ENCODE assay signal across 11 cellular contexts in the genomic region with DNA sequence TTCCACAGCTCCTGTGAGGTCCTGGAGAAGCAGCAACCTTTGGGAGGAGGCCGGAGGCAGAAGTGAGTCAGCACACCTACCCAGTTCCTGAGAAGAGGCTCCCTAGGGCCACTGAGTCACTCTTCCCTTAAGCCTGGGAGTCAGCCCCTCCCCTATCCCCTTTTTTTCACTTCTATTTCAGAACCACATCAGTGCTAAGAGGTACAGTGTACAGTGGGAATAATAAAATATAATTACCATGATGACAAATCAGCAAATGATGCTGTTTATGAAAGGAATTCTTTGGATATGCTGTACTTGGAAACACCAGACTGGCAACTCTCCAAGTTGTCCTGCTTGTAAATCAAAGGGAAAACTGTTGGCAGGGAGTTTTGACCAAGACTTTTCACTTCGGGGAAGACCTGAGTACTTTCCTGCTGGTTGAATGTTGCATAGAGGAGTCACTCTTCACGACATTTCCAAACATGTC. TPM values are rescaled to one million over a fixed set of nuclear protein-coding genes. Genes with fewer than 3 reads are reported as not detected.
A peak's percentile ranks its signal among the peaks of the same experiment; 100 is the strongest.
DNase-seq lines count a peak whose midpoint lies in the region; ATAC-seq and TF ChIP-seq lines count a peak whose summit lies in the region.
"Had no signal": no experiment of that assay in that cellular context is flagged by ENCODE, and none has a peak within 500 bp of the region (broad histone marks: within the 10 kb centered on the region; RNA-seq: fewer than 3 reads in every experiment).

No MANE protein-coding gene starts in this region.

- peaks cover 24% of the 10 kb centered on the region for H3F3A ChIP-seq in PC-9 (ENCODE audit: insufficient read depth, low read depth)

- POLR2A ChIA-PET in PC-9 (lab: Charles Lee; ENCODE audit: unreplicated experiment), result interaction anchor here (0.5 to 0.7 kb wide), 2 partner anchors 109 to 188 kb away, joined by 3 to 5 read pairs; no protein-coding TSS in a partner anchor

- H3K9me3 ChIP-seq in PC-9 (ENCODE audit: insufficient read depth, low read depth), result no peaks in the 10 kb centered on the region

- ATAC-seq in stimulated activated effector memory CD8-positive, alpha-beta T cell treated with anti-CD3 and anti-CD28 coated beads, Interleukin-12 subunit alpha, Interleukin-12 subunit beta, amount 100 ng/mL, for 72 hours, result peak; percentile 66
- ATAC-seq in GM19324 (IDR thresholded peaks at IDR 0.05; ENCODE audit: low FRiP score, unreplicated experiment) (no peak), GM18519 (IDR thresholded peaks at IDR 0.05; ENCODE audit: low FRiP score, unreplicated experiment) (no peak)

- no peaks in the 10 kb centered on the region for H3K9me3 Mint-ChIP-seq in activated naive CD4-positive, alpha-beta T cell treated with anti-CD3 and anti-CD28 coated beads, Interleukin-2, amount 10 ng/mL, durations not matched to agents 7 days and 5 days
- H3K9me3 Mint-ChIP-seq in activated naive CD4-positive, alpha-beta T cell treated with anti-CD3 and anti-CD28 coated beads for 36 hours, result no peaks in the 10 kb centered on the region
- no peaks in the 10 kb centered on the region for H3K9me3 Mint-ChIP-seq in stimulated activated effector memory CD8-positive, alpha-beta T cell treated with anti-CD3 and anti-CD28 coated beads, Interleukin-12 subunit alpha, Interleukin-12 subunit beta, amount 100 ng/mL, for 72 hours

- no peak overlapping the region for H2AFZ ChIP-seq in PC-9

- H3K4me3 Mint-ChIP-seq in activated naive CD4-positive, alpha-beta T cell treated with anti-CD3 and anti-CD28 coated beads, Interleukin-2, amount 10 ng/mL, durations not matched to agents 7 days and 5 days, result no peak overlapping the region
- no peak overlapping the region for H3K4me3 Mint-ChIP-seq in activated naive CD4-positive, alpha-beta T cell treated with anti-CD3 and anti-CD28 coated beads for 36 hours
- H3K4me3 Mint-ChIP-seq in stimulated activated effector memory CD8-positive, alpha-beta T cell treated with anti-CD3 and anti-CD28 coated beads, Interleukin-12 subunit alpha, Interleukin-12 subunit beta, amount 100 ng/mL, for 72 hours, result no peak overlapping the region
- H3K4me3 Mint-ChIP-seq: activated naive CD8-positive, alpha-beta T cell had no signal

- H3K27ac ChIP-seq in PC-9, result peak overlapping the region; percentile 86

- DNase-seq in activated naive CD4-positive, alpha-beta T cell treated with anti-CD3 and anti-CD28 coated beads, Interleukin-2, amount 10 ng/mL, durations not matched to agents 7 days and 5 days, result no peak
- DNase-seq in activated naive CD4-positive, alpha-beta T cell treated with anti-CD3 and anti-CD28 coated beads for 36 hours, result no peak
- peak; percentile 78 to 95 for DNase-seq in PC-9
- peak; percentile 64 for DNase-seq in fibroblast of gingiva (ENCODE audit: low read depth)
- DNase-seq in stimulated activated effector memory CD8-positive, alpha-beta T cell treated with anti-CD3 and anti-CD28 coated beads, Interleukin-12 subunit alpha, Interleukin-12 subunit beta, amount 100 ng/mL, for 72 hours (ENCODE audit: low spot score in 2 of 2), result no peak
- DNase-seq in NCI-H774 (lab: John Stamatoyannopoulos, UW), result no peak
- DNase-seq: DMS153 had no signal

- H3K27me3 Mint-ChIP-seq in activated naive CD4-positive, alpha-beta T cell treated with anti-CD3 and anti-CD28 coated beads, Interleukin-2, amount 10 ng/mL, durations not matched to agents 7 days and 5 days, result no peaks in the 10 kb centered on the region
- no peaks in the 10 kb centered on the region for H3K27me3 Mint-ChIP-seq in activated naive CD4-positive, alpha-beta T cell treated with anti-CD3 and anti-CD28 coated beads for 36 hours (ENCODE audit: low read depth)
- H3K27me3 Mint-ChIP-seq: activated naive CD8-positive, alpha-beta T cell had no signal

- H3K9me2 ChIP-seq in PC-9 (ENCODE audit: insufficient read depth), result no peaks in the 10 kb centered on the region

- H3K4me2 ChIP-seq in PC-9, result peak overlapping the region; percentile 57

- peaks cover 68% of the 10 kb centered on the region for H3K4me1 ChIP-seq in PC-9 (replicated peaks; ENCODE audit: insufficient read depth)

- H3K36me3 Mint-ChIP-seq in activated naive CD4-positive, alpha-beta T cell treated with anti-CD3 and anti-CD28 coated beads, Interleukin-2, amount 10 ng/mL, durations not matched to agents 7 days and 5 days, result no peaks in the 10 kb centered on the region
- H3K36me3 Mint-ChIP-seq in activated naive CD4-positive, alpha-beta T cell treated with anti-CD3 and anti-CD28 coated beads for 36 hours (ENCODE audit: low read depth), result no peaks in the 10 kb centered on the region
- no peaks in the 10 kb centered on the region for H3K36me3 Mint-ChIP-seq in stimulated activated effector memory CD8-positive, alpha-beta T cell treated with anti-CD3 and anti-CD28 coated beads, Interleukin-12 subunit alpha, Interleukin-12 subunit beta, amount 100 ng/mL, for 72 hours
- H3K36me3 Mint-ChIP-seq: activated naive CD8-positive, alpha-beta T cell had no signal

- CTCF ChIA-PET in activated naive CD4-positive, alpha-beta T cell treated with anti-CD3 and anti-CD28 coated beads, Interleukin-2, amount 10 ng/mL, durations not matched to agents 7 days and 5 days (lab: Charles Lee), result interaction anchor here (2.7 kb wide), 1 partner anchor 10 kb away, joined by 17 read pairs; no protein-coding TSS in a partner anchor
- CTCF ChIA-PET in activated naive CD4-positive, alpha-beta T cell treated with anti-CD3 and anti-CD28 coated beads for 36 hours (lab: Charles Lee), result interaction anchor here (0.7 to 1.1 kb wide), 3 partner anchors 16 to 336 kb away, joined by 3 to 5 read pairs (median 3); no protein-coding TSS in a partner anchor
- CTCF ChIA-PET in PC-9 (lab: Charles Lee), result interaction anchor here (0.6 to 0.8 kb wide), 3 partner anchors 18 to 152 kb away, joined by 3 read pairs; no protein-coding TSS in a partner anchor

- TF ChIP-seq CTCF in PC-9 (conservative IDR thresholded peaks at IDR 0.05), result no peak

- BruUV-seq in PC-9 (replicated peaks; lab: Mats Ljungman, UMichigan), result no TSS peak

- H4K20me1 ChIP-seq in PC-9 (ENCODE audit: insufficient read depth), result no peaks in the 10 kb centered on the region

- H3K27ac Mint-ChIP-seq in activated naive CD4-positive, alpha-beta T cell treated with anti-CD3 and anti-CD28 coated beads, Interleukin-2, amount 10 ng/mL, durations not matched to agents 7 days and 5 days, result peak overlapping the region; percentile 50
- no peak overlapping the region for H3K27ac Mint-ChIP-seq in activated naive CD4-positive, alpha-beta T cell treated with anti-CD3 and anti-CD28 coated beads for 36 hours
- H3K27ac Mint-ChIP-seq in stimulated activated effector memory CD8-positive, alpha-beta T cell treated with anti-CD3 and anti-CD28 coated beads, Interleukin-12 subunit alpha, Interleukin-12 subunit beta, amount 100 ng/mL, for 72 hours, result no peak overlapping the region
- H3K27ac Mint-ChIP-seq: activated naive CD8-positive, alpha-beta T cell had no signal

- no peak overlapping the region for H3K4me3 ChIP-seq in PC-9

- H3K79me2 ChIP-seq in PC-9 (ENCODE audit: low read depth), result no peaks in the 10 kb centered on the region

- H3K36me3 ChIP-seq in PC-9 (ENCODE audit: low read depth), result no peaks in the 10 kb centered on the region

- no peaks in the 10 kb centered on the region for H3K4me1 Mint-ChIP-seq in activated naive CD4-positive, alpha-beta T cell treated with anti-CD3 and anti-CD28 coated beads, Interleukin-2, amount 10 ng/mL, durations not matched to agents 7 days and 5 days
- H3K4me1 Mint-ChIP-seq in activated naive CD4-positive, alpha-beta T cell treated with anti-CD3 and anti-CD28 coated beads for 36 hours (ENCODE audit: low read depth), result peaks cover 13% of the 10 kb centered on the region
- peaks cover 6% of the 10 kb centered on the region for H3K4me1 Mint-ChIP-seq in stimulated activated effector memory CD8-positive, alpha-beta T cell treated with anti-CD3 and anti-CD28 coated beads, Interleukin-12 subunit alpha, Interleukin-12 subunit beta, amount 100 ng/mL, for 72 hours

- H3K27me3 ChIP-seq in PC-9 (ENCODE audit: insufficient read depth, low read depth), result no peaks in the 10 kb centered on the region

- intact Hi-C loops in activated naive CD4-positive, alpha-beta T cell treated with anti-CD3 and anti-CD28 coated beads for 36 hours (cut with micrococcal nuclease), result loop anchor here (5.0 kb wide), 2 partner anchors 214 to 1024 kb away; no protein-coding TSS in a partner anchor
- intact Hi-C loops in PC-9 (cut with micrococcal nuclease; ENCODE audit: unreplicated experiment), result loop anchor here (1.0 to 10.0 kb wide), 4 partner anchors 109 to 251 kb away; no protein-coding TSS in a partner anchor

RNA-seq across cellular contexts. Expression of a gene that starts 7.8 kb away (rescaled TPM):
- total RNA-seq in activated naive CD4-positive, alpha-beta T cell treated with anti-CD3 and anti-CD28 coated beads for 36 hours, result not detected
- not detected in 2 replicates for total RNA-seq in PC-9 (2021)
- total RNA-seq: temporal lobe had no signal

RNA-seq across cellular contexts. Expression of a gene that starts 36.5 kb away (rescaled TPM):
- total RNA-seq in activated naive CD4-positive, alpha-beta T cell treated with anti-CD3 and anti-CD28 coated beads for 36 hours, result 1 to 10 TPM; 4.6 to 4.9 TPM
- 13.6 and 14.6 TPM in 2 replicates for total RNA-seq in PC-9 (2021)

Comparison
In these comparisons a context has a peak if more than half of its experiments do, and no peak if none do; other contexts are left out.
1. DNase-seq: peak in PC-9 (2 of 2) and fibroblast of gingiva (single experiment); none in activated naive CD4-positive, alpha-beta T cell treated with anti-CD3 and anti-CD28 coated beads, Interleukin-2, amount 10 ng/mL, durations not matched to agents 7 days and 5 days (single experiment), activated naive CD4-positive, alpha-beta T cell treated with anti-CD3 and anti-CD28 coated beads for 36 hours (single experiment), stimulated activated effector memory CD8-positive, alpha-beta T cell treated with anti-CD3 and anti-CD28 coated beads, Interleukin-12 subunit alpha, Interleukin-12 subunit beta, amount 100 ng/mL, for 72 hours (0 of 2) and NCI-H774 (single experiment).